Comparison of ENCODE assay signal across 3 cellular contexts in genomic region chrX:141455103-141455502, GRCh38.
A peak's percentile ranks its signal among the peaks of the same experiment; 100 is the strongest.
TF ChIP-seq lines count a peak whose summit lies in the region.

No MANE protein-coding gene starts in this region.

TF ChIP-seq in A549, 52 proteins besides CTCF, POLR2A, EP300 and RAD21:
- TF ChIP-seq HDAC2 (IDR thresholded peaks at IDR 0.05) (no peak), RCOR1 (IDR thresholded peaks at IDR 0.05; ENCODE audit: low read depth, low read length) (no peak), CEBPB (IDR thresholded peaks at IDR 0.05) (peak; percentile 81 to 87; a peak in 3 of 4 replicates)

TF ChIP-seq in IMR-90, 13 proteins besides CTCF, POLR2A, EP300 and RAD21:
- TF ChIP-seq RCOR1 (IDR thresholded peaks at IDR 0.05; ENCODE audit: insufficient replicate concordance, low read length), result no peak
- TF ChIP-seq CEBPB (IDR thresholded peaks at IDR 0.05; ENCODE audit: low read depth, low read length), result peak; percentile 95

TF ChIP-seq in K562, 482 proteins besides CTCF, POLR2A, EP300 and RAD21:
- TF ChIP-seq TOE1 (IDR thresholded peaks at IDR 0.05; ENCODE audit: borderline replicate concordance) (no peak), TOE1 (CRISPR knock-in tag; IDR thresholded peaks at IDR 0.05; ENCODE audit: borderline replicate concordance, low read depth) (no peak), CHAMP1 (IDR thresholded peaks at IDR 0.05) (no peak), ZNF23 (CRISPR knock-in tag; IDR thresholded peaks at IDR 0.05) (no peak), BACH1 (tag; IDR thresholded peaks at IDR 0.05) (no peak), ZNF395 (CRISPR knock-in tag; IDR thresholded peaks at IDR 0.05) (no peak), ZNF277 (CRISPR knock-in tag; IDR thresholded peaks at IDR 0.05; ENCODE audit: borderline replicate concordance) (no peak), REST (CRISPR knock-in tag; IDR thresholded peaks at IDR 0.05; ENCODE audit: low read depth) (no peak), ZNF239 (CRISPR knock-in tag; IDR thresholded peaks at IDR 0.05) (no peak), KDM2B (CRISPR knock-in tag; IDR thresholded peaks at IDR 0.05) (no peak), ZBTB5 (IDR thresholded peaks at IDR 0.05) (no peak), CEBPG (CRISPR knock-in tag; IDR thresholded peaks at IDR 0.05) (no peak), CEBPG (tag; conservative IDR thresholded peaks at IDR 0.05 in 1 of 2, IDR thresholded peaks at IDR 0.05 in 1 of 2) (peak in 1 of 2 experiments; percentile 94; a peak in 2 of 4 replicates), NR3C1 (CRISPR knock-in tag; IDR thresholded peaks at IDR 0.05) (no peak), CEBPB (tag; IDR thresholded peaks at IDR 0.05) (peak; percentile 85), SMARCB1 (IDR thresholded peaks at IDR 0.05; ENCODE audit: insufficient read length, low read depth) (no peak), GTF2A2 (tag; IDR thresholded peaks at IDR 0.05) (no peak)
